1 cellular context compared by ENCODE assay signal in genomic region chr6:162058281-162058875, GRCh38.
TF ChIP-seq lines count a peak whose summit lies in the region.

No MANE protein-coding gene starts in this region.

TF ChIP-seq in HepG2, 621 proteins besides CTCF, POLR2A, EP300 and RAD21 (continued from another document and continues in another):
- TF ChIP-seq MAF1 (CRISPR knock-in tag; IDR thresholded peaks at IDR 0.05; ENCODE audit: borderline replicate concordance): no peak
- TF ChIP-seq SP1 (IDR thresholded peaks at IDR 0.05): no peak
- 0 out of 2 replicates have a peak, but pooled peaks have one; percentile 14 for TF ChIP-seq SP1 (CRISPR knock-in tag; IDR thresholded peaks at IDR 0.05)
- no peak for TF ChIP-seq ZNF451 (CRISPR knock-in tag; IDR thresholded peaks at IDR 0.05)
- peak; percentile 94 for TF ChIP-seq RCOR2 (CRISPR knock-in tag; IDR thresholded peaks at IDR 0.05)
- no peak for TF ChIP-seq NR3C1 (CRISPR knock-in tag; IDR thresholded peaks at IDR 0.05)
- no peak for TF ChIP-seq MTF2 (CRISPR knock-in tag; IDR thresholded peaks at IDR 0.05; ENCODE audit: borderline replicate concordance)
- TF ChIP-seq PITX1 (CRISPR knock-in tag; IDR thresholded peaks at IDR 0.05): peak; percentile 64
- TF ChIP-seq, protein P1, sequence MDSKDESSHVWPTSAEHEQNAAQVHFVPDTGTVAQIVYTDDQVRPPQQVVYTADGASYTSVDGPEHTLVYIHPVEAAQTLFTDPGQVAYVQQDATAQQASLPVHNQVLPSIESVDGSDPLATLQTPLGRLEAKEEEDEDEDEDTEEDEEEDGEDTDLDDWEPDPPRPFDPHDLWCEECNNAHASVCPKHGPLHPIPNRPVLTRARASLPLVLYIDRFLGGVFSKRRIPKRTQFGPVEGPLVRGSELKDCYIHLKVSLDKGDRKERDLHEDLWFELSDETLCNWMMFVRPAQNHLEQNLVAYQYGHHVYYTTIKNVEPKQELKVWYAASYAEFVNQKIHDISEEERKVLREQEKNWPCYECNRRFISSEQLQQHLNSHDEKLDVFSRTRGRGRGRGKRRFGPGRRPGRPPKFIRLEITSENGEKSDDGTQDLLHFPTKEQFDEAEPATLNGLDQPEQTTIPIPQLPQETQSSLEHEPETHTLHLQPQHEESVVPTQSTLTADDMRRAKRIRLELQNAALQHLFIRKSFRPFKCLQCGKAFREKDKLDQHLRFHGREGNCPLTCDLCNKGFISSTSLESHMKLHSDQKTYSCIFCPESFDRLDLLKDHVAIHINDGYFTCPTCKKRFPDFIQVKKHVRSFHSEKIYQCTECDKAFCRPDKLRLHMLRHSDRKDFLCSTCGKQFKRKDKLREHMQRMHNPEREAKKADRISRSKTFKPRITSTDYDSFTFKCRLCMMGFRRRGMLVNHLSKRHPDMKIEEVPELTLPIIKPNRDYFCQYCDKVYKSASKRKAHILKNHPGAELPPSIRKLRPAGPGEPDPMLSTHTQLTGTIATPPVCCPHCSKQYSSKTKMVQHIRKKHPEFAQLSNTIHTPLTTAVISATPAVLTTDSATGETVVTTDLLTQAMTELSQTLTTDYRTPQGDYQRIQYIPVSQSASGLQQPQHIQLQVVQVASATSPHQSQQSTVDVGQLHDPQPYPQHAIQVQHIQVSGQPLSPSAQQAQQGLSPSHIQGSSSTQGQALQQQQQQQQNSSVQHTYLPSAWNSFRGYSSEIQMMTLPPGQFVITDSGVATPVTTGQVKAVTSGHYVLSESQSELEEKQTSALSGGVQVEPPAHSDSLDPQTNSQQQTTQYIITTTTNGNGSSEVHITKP (CRISPR knock-in tag; IDR thresholded peaks at IDR 0.05; ENCODE audit: low read depth): no peak; the same call in 1 of the 2 replicates
- TF ChIP-seq DRAP1 (CRISPR knock-in tag; IDR thresholded peaks at IDR 0.05): peak; percentile 88
- no peak for TF ChIP-seq SYNCRIP (IDR thresholded peaks at IDR 0.05; ENCODE audit: insufficient read depth, low read depth, low read length)
- no peak for TF ChIP-seq AGO2 (optimal IDR thresholded peaks at IDR 0.05; ENCODE audit: low read depth, low read length)
- TF ChIP-seq ZNF557 (CRISPR knock-in tag; IDR thresholded peaks at IDR 0.05): peak; percentile 55; the same call in 1 of the 2 replicates
- TF ChIP-seq, protein P2, sequence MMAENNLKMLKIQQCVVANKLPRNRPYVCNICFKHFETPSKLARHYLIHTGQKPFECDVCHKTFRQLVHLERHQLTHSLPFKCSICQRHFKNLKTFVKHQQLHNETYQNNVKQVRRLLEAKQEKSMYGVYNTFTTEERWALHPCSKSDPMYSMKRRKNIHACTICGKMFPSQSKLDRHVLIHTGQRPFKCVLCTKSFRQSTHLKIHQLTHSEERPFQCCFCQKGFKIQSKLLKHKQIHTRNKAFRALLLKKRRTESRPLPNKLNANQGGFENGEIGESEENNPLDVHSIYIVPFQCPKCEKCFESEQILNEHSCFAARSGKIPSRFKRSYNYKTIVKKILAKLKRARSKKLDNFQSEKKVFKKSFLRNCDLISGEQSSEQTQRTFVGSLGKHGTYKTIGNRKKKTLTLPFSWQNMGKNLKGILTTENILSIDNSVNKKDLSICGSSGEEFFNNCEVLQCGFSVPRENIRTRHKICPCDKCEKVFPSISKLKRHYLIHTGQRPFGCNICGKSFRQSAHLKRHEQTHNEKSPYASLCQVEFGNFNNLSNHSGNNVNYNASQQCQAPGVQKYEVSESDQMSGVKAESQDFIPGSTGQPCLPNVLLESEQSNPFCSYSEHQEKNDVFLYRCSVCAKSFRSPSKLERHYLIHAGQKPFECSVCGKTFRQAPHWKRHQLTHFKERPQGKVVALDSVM (CRISPR knock-in tag; IDR thresholded peaks at IDR 0.05): 0 out of 2 replicates have a peak, but pooled peaks have one; percentile 10
- no peak for TF ChIP-seq RFXAP (CRISPR knock-in tag; IDR thresholded peaks at IDR 0.05; ENCODE audit: borderline replicate concordance)
- TF ChIP-seq MIXL1 (CRISPR knock-in tag; IDR thresholded peaks at IDR 0.05): peak; percentile 90; the same call in 1 of the 2 replicates
- TF ChIP-seq, protein P3, sequence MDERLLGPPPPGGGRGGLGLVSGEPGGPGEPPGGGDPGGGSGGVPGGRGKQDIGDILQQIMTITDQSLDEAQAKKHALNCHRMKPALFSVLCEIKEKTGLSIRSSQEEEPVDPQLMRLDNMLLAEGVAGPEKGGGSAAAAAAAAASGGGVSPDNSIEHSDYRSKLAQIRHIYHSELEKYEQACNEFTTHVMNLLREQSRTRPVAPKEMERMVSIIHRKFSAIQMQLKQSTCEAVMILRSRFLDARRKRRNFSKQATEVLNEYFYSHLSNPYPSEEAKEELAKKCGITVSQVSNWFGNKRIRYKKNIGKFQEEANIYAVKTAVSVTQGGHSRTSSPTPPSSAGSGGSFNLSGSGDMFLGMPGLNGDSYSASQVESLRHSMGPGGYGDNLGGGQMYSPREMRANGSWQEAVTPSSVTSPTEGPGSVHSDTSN (CRISPR knock-in tag; IDR thresholded peaks at IDR 0.05): peak; percentile 84
- peak; percentile 88; the same call in 1 of the 2 replicates for TF ChIP-seq FOSL1 (CRISPR knock-in tag; IDR thresholded peaks at IDR 0.05; ENCODE audit: borderline replicate concordance)
- no peak for TF ChIP-seq ZNF441 (CRISPR knock-in tag; IDR thresholded peaks at IDR 0.05; ENCODE audit: borderline replicate concordance)
- TF ChIP-seq PAX8 (CRISPR knock-in tag; IDR thresholded peaks at IDR 0.05; ENCODE audit: borderline replicate concordance): no peak
- peak; percentile 68; the same call in 1 of the 2 replicates for TF ChIP-seq FOXA1 (IDR thresholded peaks at IDR 0.05)
- peak; percentile 89 for TF ChIP-seq FOXA1 (CRISPR knock-in tag; IDR thresholded peaks at IDR 0.05)
- 0 out of 2 replicates have a peak, but pooled peaks have one; percentile 49 for TF ChIP-seq ZNF670 (CRISPR knock-in tag; IDR thresholded peaks at IDR 0.05; ENCODE audit: borderline replicate concordance)
- TF ChIP-seq, protein P4, sequence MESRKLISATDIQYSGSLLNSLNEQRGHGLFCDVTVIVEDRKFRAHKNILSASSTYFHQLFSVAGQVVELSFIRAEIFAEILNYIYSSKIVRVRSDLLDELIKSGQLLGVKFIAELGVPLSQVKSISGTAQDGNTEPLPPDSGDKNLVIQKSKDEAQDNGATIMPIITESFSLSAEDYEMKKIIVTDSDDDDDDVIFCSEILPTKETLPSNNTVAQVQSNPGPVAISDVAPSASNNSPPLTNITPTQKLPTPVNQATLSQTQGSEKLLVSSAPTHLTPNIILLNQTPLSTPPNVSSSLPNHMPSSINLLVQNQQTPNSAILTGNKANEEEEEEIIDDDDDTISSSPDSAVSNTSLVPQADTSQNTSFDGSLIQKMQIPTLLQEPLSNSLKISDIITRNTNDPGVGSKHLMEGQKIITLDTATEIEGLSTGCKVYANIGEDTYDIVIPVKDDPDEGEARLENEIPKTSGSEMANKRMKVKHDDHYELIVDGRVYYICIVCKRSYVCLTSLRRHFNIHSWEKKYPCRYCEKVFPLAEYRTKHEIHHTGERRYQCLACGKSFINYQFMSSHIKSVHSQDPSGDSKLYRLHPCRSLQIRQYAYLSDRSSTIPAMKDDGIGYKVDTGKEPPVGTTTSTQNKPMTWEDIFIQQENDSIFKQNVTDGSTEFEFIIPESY (CRISPR knock-in tag; IDR thresholded peaks at IDR 0.05): peak; percentile 64; the same call in 1 of the 2 replicates
- TF ChIP-seq ZNF501 (CRISPR knock-in tag; IDR thresholded peaks at IDR 0.05): peak; percentile 99
- TF ChIP-seq TFE3 (CRISPR knock-in tag; IDR thresholded peaks at IDR 0.05): peak; percentile 78
- TF ChIP-seq, protein P5, sequence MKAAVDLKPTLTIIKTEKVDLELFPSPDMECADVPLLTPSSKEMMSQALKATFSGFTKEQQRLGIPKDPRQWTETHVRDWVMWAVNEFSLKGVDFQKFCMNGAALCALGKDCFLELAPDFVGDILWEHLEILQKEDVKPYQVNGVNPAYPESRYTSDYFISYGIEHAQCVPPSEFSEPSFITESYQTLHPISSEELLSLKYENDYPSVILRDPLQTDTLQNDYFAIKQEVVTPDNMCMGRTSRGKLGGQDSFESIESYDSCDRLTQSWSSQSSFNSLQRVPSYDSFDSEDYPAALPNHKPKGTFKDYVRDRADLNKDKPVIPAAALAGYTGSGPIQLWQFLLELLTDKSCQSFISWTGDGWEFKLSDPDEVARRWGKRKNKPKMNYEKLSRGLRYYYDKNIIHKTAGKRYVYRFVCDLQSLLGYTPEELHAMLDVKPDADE (CRISPR knock-in tag; IDR thresholded peaks at IDR 0.05): no peak
- TF ChIP-seq ZSCAN21 (CRISPR knock-in tag; IDR thresholded peaks at IDR 0.05; ENCODE audit: borderline replicate concordance): peak; percentile 78; the same call in 1 of the 2 replicates
- no peak for TF ChIP-seq ZNF740 (CRISPR knock-in tag; IDR thresholded peaks at IDR 0.05)
- TF ChIP-seq CHD4 (IDR thresholded peaks at IDR 0.05; ENCODE audit: borderline replicate concordance, low read length): peak; percentile 66; the same call in 1 of the 2 replicates
- TF ChIP-seq TGIF2 (CRISPR knock-in tag; IDR thresholded peaks at IDR 0.05): peak; percentile 77; the same call in 1 of the 2 replicates
- TF ChIP-seq, protein P6, sequence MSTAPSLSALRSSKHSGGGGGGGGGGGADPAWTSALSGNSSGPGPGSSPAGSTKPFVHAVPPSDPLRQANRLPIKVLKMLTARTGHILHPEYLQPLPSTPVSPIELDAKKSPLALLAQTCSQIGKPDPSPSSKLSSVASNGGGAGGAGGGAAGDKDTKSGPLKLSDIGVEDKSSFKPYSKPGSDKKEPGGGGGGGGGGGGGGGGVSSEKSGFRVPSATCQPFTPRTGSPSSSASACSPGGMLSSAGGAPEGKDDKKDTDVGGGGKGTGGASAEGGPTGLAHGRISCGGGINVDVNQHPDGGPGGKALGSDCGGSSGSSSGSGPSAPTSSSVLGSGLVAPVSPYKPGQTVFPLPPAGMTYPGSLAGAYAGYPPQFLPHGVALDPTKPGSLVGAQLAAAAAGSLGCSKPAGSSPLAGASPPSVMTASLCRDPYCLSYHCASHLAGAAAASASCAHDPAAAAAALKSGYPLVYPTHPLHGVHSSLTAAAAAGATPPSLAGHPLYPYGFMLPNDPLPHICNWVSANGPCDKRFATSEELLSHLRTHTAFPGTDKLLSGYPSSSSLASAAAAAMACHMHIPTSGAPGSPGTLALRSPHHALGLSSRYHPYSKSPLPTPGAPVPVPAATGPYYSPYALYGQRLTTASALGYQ (CRISPR knock-in tag; IDR thresholded peaks at IDR 0.05): 0 out of 2 replicates have a peak, but pooled peaks have one; percentile 35
- peak; percentile 81 for TF ChIP-seq DPF2 (CRISPR knock-in tag; IDR thresholded peaks at IDR 0.05; ENCODE audit: borderline replicate concordance, low read depth)
- 0 out of 2 replicates have a peak, but pooled peaks have one; percentile 31 for TF ChIP-seq GTF3A (CRISPR knock-in tag; conservative IDR thresholded peaks at IDR 0.05)
- no peak for TF ChIP-seq NFATC3 (CRISPR knock-in tag; IDR thresholded peaks at IDR 0.05)
- TF ChIP-seq, protein P7, sequence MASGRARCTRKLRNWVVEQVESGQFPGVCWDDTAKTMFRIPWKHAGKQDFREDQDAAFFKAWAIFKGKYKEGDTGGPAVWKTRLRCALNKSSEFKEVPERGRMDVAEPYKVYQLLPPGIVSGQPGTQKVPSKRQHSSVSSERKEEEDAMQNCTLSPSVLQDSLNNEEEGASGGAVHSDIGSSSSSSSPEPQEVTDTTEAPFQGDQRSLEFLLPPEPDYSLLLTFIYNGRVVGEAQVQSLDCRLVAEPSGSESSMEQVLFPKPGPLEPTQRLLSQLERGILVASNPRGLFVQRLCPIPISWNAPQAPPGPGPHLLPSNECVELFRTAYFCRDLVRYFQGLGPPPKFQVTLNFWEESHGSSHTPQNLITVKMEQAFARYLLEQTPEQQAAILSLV (CRISPR knock-in tag; IDR thresholded peaks at IDR 0.05; ENCODE audit: borderline replicate concordance): no peak
- peak; percentile 39; the same call in 1 of the 2 replicates for TF ChIP-seq BRF2 (CRISPR knock-in tag; IDR thresholded peaks at IDR 0.05)
- TF ChIP-seq REL (CRISPR knock-in tag; conservative IDR thresholded peaks at IDR 0.05): no peak
- peak; percentile 98 for TF ChIP-seq ZNF263 (CRISPR knock-in tag; IDR thresholded peaks at IDR 0.05)
- no peak for TF ChIP-seq SNRNP70 (IDR thresholded peaks at IDR 0.05; ENCODE audit: low read depth, low read length)
- no peak for TF ChIP-seq KLF9 (CRISPR knock-in tag; IDR thresholded peaks at IDR 0.05; ENCODE audit: low read depth)
- TF ChIP-seq ZFP90 (CRISPR knock-in tag; IDR thresholded peaks at IDR 0.05; ENCODE audit: borderline replicate concordance): 0 out of 2 replicates have a peak, but pooled peaks have one; percentile 31
- peak; percentile 38 for TF ChIP-seq ELF3 (CRISPR knock-in tag; IDR thresholded peaks at IDR 0.05)
- TF ChIP-seq MYPOP (CRISPR knock-in tag; IDR thresholded peaks at IDR 0.05): peak; percentile 57; the same call in 1 of the 2 replicates
- no peak for TF ChIP-seq KDM5A (IDR thresholded peaks at IDR 0.05; ENCODE audit: borderline replicate concordance, low read length)
- peak; percentile 92 for TF ChIP-seq ZNF556 (CRISPR knock-in tag; IDR thresholded peaks at IDR 0.05; ENCODE audit: borderline replicate concordance)
